Comparison of ENCODE assay signal across 32 cellular contexts in genomic region chr14:72097173-72097783, GRCh38.
"Had no signal": no experiment of that assay in that cellular context is flagged by ENCODE, and none has a peak within 500 bp of the region (broad histone marks: within the 10 kb centered on the region; RNA-seq: fewer than 3 reads in every experiment).

No MANE protein-coding gene starts in this region.

- ATAC-seq: activated CD8-positive, alpha-beta memory T cell treated with anti-CD3 and anti-CD28 coated beads, Interleukin-2, amount 10 ng/mL, durations not matched to agents 7 days and 5 days; activated naive CD8-positive, alpha-beta T cell treated with anti-CD3 and anti-CD28 coated beads, Interleukin-2, amount 50 U/mL, for 24 hours had no signal

- H3K27me3 ChIP-seq: brain microvascular endothelial cell had no signal

- H3K27ac ChIP-seq: brain microvascular endothelial cell, WERI-Rb-1 had no signal

- DNase-seq: activated CD4-positive, alpha-beta memory T cell treated with anti-CD3 and anti-CD28 coated beads, Interleukin-2, amount 10 ng/mL, durations not matched to agents 7 days and 5 days; activated CD4-positive, alpha-beta T cell treated with anti-CD3 and anti-CD28 coated beads for 1 hour; activated CD4-positive, alpha-beta T cell treated with anti-CD3 and anti-CD28 coated beads for 48 hours; activated CD4-positive, CD25-positive, alpha-beta regulatory T cell; activated CD8-positive, alpha-beta memory T cell treated with anti-CD3 and anti-CD28 coated beads for 24 hours; activated CD8-positive, alpha-beta memory T cell treated with anti-CD3 and anti-CD28 coated beads, Interleukin-2, amount 10 ng/mL, durations not matched to agents 7 days and 5 days; activated CD8-positive, alpha-beta memory T cell treated with anti-CD3 and anti-CD28 coated beads, Interleukin-2, amount 50 U/mL, for 48 hours; activated effector memory CD4-positive, alpha-beta T cell treated with Interleukin-2 at 50 U/mL for 16 hours; activated naive CD4-positive, alpha-beta T cell treated with anti-CD3 and anti-CD28 coated beads, Interleukin-2, amount 10 ng/mL, durations not matched to agents 7 days and 5 days; activated naive CD8-positive, alpha-beta T cell treated with anti-CD3 and anti-CD28 coated beads, Interleukin-2, amount 50 U/mL, for 24 hours; activated T-cell treated with anti-CD3 and anti-CD28 coated beads, Interleukin-2, amount 50 U/mL, for 48 hours; aorta; brain microvascular endothelial cell; central memory CD4-positive, alpha-beta T cell; NCI-H1105; NCI-H1417 treated with DMSO at 0.1 percent for 48 hours; NCI-H187 treated with DMSO at 0.1 percent for 48 hours; NCI-H2081; NCI-H2171 treated with DMSO at 0.1 percent for 48 hours; NCI-H226; NCI-H446 treated with DMSO at 0.1 percent for 48 hours; NCI-H524 treated with DMSO at 0.1 percent for 48 hours; NCI-H748 treated with DMSO at 0.1 percent for 48 hours; NK-92 treated with Interleukin-12 subunit alpha and Interleukin-12 subunit beta, amount 100 ng/mL, for 24 hours; OCI-M1; Right ventricle myocardium superior; SW 1271; T-helper 1 cell; T-helper 2 cell; T-helper 9 cell; WERI-Rb-1 had no signal

- H3K4me1 Mint-ChIP-seq: activated naive CD4-positive, alpha-beta T cell treated with anti-CD3 and anti-CD28 coated beads, Interleukin-2, amount 10 ng/mL, durations not matched to agents 7 days and 5 days; activated naive CD8-positive, alpha-beta T cell treated with anti-CD3 and anti-CD28 coated beads, Interleukin-2, amount 50 U/mL, for 24 hours had no signal

- H3K4me3 Mint-ChIP-seq: activated CD4-positive, alpha-beta memory T cell treated with anti-CD3 and anti-CD28 coated beads, Interleukin-2, amount 10 ng/mL, durations not matched to agents 7 days and 5 days; activated CD8-positive, alpha-beta memory T cell treated with anti-CD3 and anti-CD28 coated beads, Interleukin-2, amount 10 ng/mL, durations not matched to agents 7 days and 5 days; activated naive CD4-positive, alpha-beta T cell treated with anti-CD3 and anti-CD28 coated beads, Interleukin-2, amount 10 ng/mL, durations not matched to agents 7 days and 5 days; activated naive CD8-positive, alpha-beta T cell; activated naive CD8-positive, alpha-beta T cell treated with anti-CD3 and anti-CD28 coated beads, Interleukin-2, amount 50 U/mL, for 24 hours had no signal

- H3K27ac Mint-ChIP-seq: activated CD4-positive, alpha-beta memory T cell treated with anti-CD3 and anti-CD28 coated beads, Interleukin-2, amount 10 ng/mL, durations not matched to agents 7 days and 5 days; activated CD8-positive, alpha-beta memory T cell treated with anti-CD3 and anti-CD28 coated beads, Interleukin-2, amount 10 ng/mL, durations not matched to agents 7 days and 5 days; activated naive CD4-positive, alpha-beta T cell treated with anti-CD3 and anti-CD28 coated beads, Interleukin-2, amount 10 ng/mL, durations not matched to agents 7 days and 5 days; activated naive CD8-positive, alpha-beta T cell; activated naive CD8-positive, alpha-beta T cell treated with anti-CD3 and anti-CD28 coated beads, Interleukin-2, amount 50 U/mL, for 24 hours had no signal

- H3K9me3 Mint-ChIP-seq: activated CD4-positive, alpha-beta memory T cell treated with anti-CD3 and anti-CD28 coated beads, Interleukin-2, amount 10 ng/mL, durations not matched to agents 7 days and 5 days; activated naive CD4-positive, alpha-beta T cell treated with anti-CD3 and anti-CD28 coated beads, Interleukin-2, amount 10 ng/mL, durations not matched to agents 7 days and 5 days; activated naive CD8-positive, alpha-beta T cell treated with anti-CD3 and anti-CD28 coated beads, Interleukin-2, amount 50 U/mL, for 24 hours had no signal

- H3K36me3 Mint-ChIP-seq: activated naive CD4-positive, alpha-beta T cell treated with anti-CD3 and anti-CD28 coated beads, Interleukin-2, amount 10 ng/mL, durations not matched to agents 7 days and 5 days; activated naive CD8-positive, alpha-beta T cell had no signal

- H3K36me3 ChIP-seq: brain microvascular endothelial cell, WERI-Rb-1 had no signal
